Comparison of ENCODE assay signal across 8 cellular contexts in the genomic region with DNA sequence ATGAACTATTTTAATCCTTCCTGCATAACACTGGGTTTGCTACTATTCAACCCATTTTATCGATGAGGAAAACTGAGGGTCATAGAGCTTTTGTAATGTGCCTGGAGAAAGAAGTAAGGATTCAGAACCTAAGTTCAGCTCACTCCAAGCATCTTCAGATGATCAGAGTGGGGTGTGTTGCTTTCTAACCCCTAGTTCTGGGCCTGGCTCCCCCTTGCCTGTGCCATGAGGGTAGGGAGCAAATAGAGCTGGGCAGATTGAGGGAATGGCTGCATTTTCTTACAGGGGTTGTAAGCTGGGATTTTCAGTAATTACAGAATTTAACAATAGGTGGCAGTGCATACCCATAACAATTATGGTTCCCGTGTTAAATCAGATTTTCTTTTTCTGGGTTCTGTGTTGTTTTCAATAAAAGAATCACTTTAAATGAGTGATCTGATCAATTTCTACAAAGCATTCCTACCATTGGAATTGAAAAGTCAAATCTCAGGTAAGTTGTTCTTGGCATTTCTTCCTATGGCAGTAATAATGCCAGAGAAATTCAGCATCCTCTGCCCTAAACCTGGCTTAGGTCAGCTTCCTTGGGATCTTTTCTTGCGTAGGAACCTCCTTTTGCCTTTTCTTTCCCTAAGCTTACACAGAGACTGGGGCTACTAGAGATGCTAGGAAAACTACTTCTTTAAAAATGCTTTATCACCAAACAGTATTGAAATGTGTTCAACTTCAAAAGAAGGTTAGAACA. TPM values are rescaled to one million over a fixed set of nuclear protein-coding genes. Genes with fewer than 3 reads are reported as not detected.
A peak's percentile ranks its signal among the peaks of the same experiment; 100 is the strongest.
DNase-seq lines count a peak whose midpoint lies in the region; ATAC-seq, FAIRE-seq and TF ChIP-seq lines count a peak whose summit lies in the region.

No MANE protein-coding gene starts in this region.

- H3K14ac ChIP-seq in IMR-90 (replicated peaks; ENCODE audit: low read depth, low read length) = peak overlapping the region; percentile 51

- H3K23ac ChIP-seq in IMR-90 (ENCODE audit: low read depth, low read length) = peak overlapping the region; percentile 9; the same call in 1 of the 2 replicates

- intact Hi-C loops in IMR-90 (cut with micrococcal nuclease) = loop anchor here (1.0 to 5.0 kb wide), 10 partner anchors 43 to 618 kb away; a partner anchor contains a TSS

- H2AFZ ChIP-seq in IMR-90 (replicated peaks; ENCODE audit: low read length, poor library complexity) (no peak overlapping the region), SU-DHL-6 (ENCODE audit: low read depth, low read length, severe bottlenecking) (no peak overlapping the region)

- H3K18ac ChIP-seq in IMR-90 (ENCODE audit: low read depth, low read length) = peak overlapping the region; percentile 21

- H3K56ac ChIP-seq in IMR-90 (ENCODE audit: extremely low read depth, insufficient read depth, low read length) = no peak overlapping the region

- CTCF ChIA-PET in IMR-90 (lab: Yijun Ruan, JAX) = interaction anchor here (0.5 to 6.2 kb wide), 24 partner anchors 11 to 563 kb away, joined by 3 to 93 read pairs (median 5); a partner anchor contains a TSS

- H3K4me3 ChIP-seq in AG09309 (ENCODE audit: control insufficient read depth, low read depth, low read length) (no peak overlapping the region), IMR-90 (ENCODE audit: insufficient read depth, low read depth, low read length) (no peak overlapping the region), SU-DHL-6 (ENCODE audit: insufficient read depth, low read length, poor library complexity, severe bottlenecking) (no peak overlapping the region), gastroesophageal sphincter (no peak overlapping the region), skeletal muscle satellite cell (ENCODE audit: low read length) (no peak overlapping the region)

- POLR2A ChIA-PET in IMR-90 (lab: Charles Lee; ENCODE audit: unreplicated experiment) = interaction anchor here (0.6 to 1.0 kb wide), 2 partner anchors 43 to 58 kb away, joined by 3 to 4 read pairs; no protein-coding TSS in a partner anchor

- WGBS in IMR-90 (ENCODE audit: extremely low coverage in 2 of 2, insufficient read length in 1 of 2), 2 experiments = no CpG with 5 or more reads among the region's 3 CpGs
- 44 to 59% methylated on average over 3 of the region's 3 CpGs for WGBS in gastroesophageal sphincter (ENCODE audit: low coverage in 1 of 2), 2 donors

- H3K9ac ChIP-seq in IMR-90 (ENCODE audit: low read depth, low read length) (no peak overlapping the region), SU-DHL-6 (ENCODE audit: low read length) (no peak overlapping the region), skeletal muscle satellite cell (ENCODE audit: low read depth, low read length) (peak overlapping the region; percentile 25)

- H3K9me3 ChIP-seq in IMR-90 (ENCODE audit: control insufficient read depth, insufficient read depth, low read length) = no peaks in the 10 kb centered on the region
- H3K9me3 ChIP-seq in SU-DHL-6 (ENCODE audit: insufficient read depth, low read length) = no peaks in the 10 kb centered on the region
- H3K9me3 ChIP-seq in gastroesophageal sphincter = no peaks in the 10 kb centered on the region
- no peaks in the 10 kb centered on the region for H3K9me3 ChIP-seq in skeletal muscle satellite cell (replicated peaks; ENCODE audit: low read length)

- TF ChIP-seq CTCF in AG09309 (IDR thresholded peaks at IDR 0.05; ENCODE audit: control insufficient read depth, insufficient read depth, low read depth, low read length, missing control alignments) = peak; percentile 41
- peak; percentile 67 for TF ChIP-seq CTCF in IMR-90 (conservative IDR thresholded peaks at IDR 0.05; ENCODE audit: low read depth, low read length)
- peak; percentile 32 for TF ChIP-seq CTCF in SU-DHL-6 (IDR thresholded peaks at IDR 0.05; ENCODE audit: insufficient read depth, low read length, poor library complexity, severe bottlenecking)
- peak; percentile 39 to 61 (median 48) for TF ChIP-seq CTCF in gastroesophageal sphincter (IDR thresholded peaks at IDR 0.05)

- no peaks in the 10 kb centered on the region; the same call in 1 of the 2 replicates for H3K36me3 ChIP-seq in IMR-90 (ENCODE audit: control insufficient read depth, insufficient read depth, low read length)
- H3K36me3 ChIP-seq in SU-DHL-6 (ENCODE audit: low read length) = no peaks in the 10 kb centered on the region
- peaks cover 0 to 13% of the 10 kb centered on the region in 2 donors for H3K36me3 ChIP-seq in gastroesophageal sphincter
- peaks cover 13% of the 10 kb centered on the region for H3K36me3 ChIP-seq in skeletal muscle satellite cell (ENCODE audit: insufficient read depth, low read length)

- H3K9me1 ChIP-seq in IMR-90 (ENCODE audit: insufficient read depth, low read length) = peaks cover 8% of the 10 kb centered on the region; the same call in 1 of the 2 replicates

- no peak for TF ChIP-seq POLR2A in GM12891 (IDR thresholded peaks at IDR 0.05; ENCODE audit: low read depth, low read length)
- no peak for TF ChIP-seq POLR2A in IMR-90 (IDR thresholded peaks at IDR 0.05; ENCODE audit: low read depth, low read length)
- TF ChIP-seq POLR2A in gastroesophageal sphincter (IDR thresholded peaks at IDR 0.05) = no peak

- in situ Hi-C loops in IMR-90 (cut with MboI; ENCODE audit: low sequenced_read_pairs) = loop anchor here (5.0 to 25.0 kb wide), 3 partner anchors 117 to 527 kb away; no protein-coding TSS in a partner anchor

- H3K79me1 ChIP-seq in IMR-90 (ENCODE audit: low read depth in 1 of 2, low read length in 2 of 2) = peaks cover 53 to 64% of the 10 kb centered on the region in 2 experiments

- H3K4me1 ChIP-seq in IMR-90 (ENCODE audit: control insufficient read depth, insufficient read depth, low read length) (peaks cover 16% of the 10 kb centered on the region), gastroesophageal sphincter (peaks cover 11 to 77% (median 12%) of the 10 kb centered on the region in 3 donors), skeletal muscle satellite cell (ENCODE audit: control insufficient read depth, insufficient read depth, low read length) (peaks cover 44% of the 10 kb centered on the region)

- no TSS peak for BruUV-seq in IMR-90 (replicated peaks; lab: Mats Ljungman, UMichigan)

- no peaks in the 10 kb centered on the region for H3K27me3 ChIP-seq in IMR-90 (ENCODE audit: control insufficient read depth, insufficient read depth, low read length)
- H3K27me3 ChIP-seq in SU-DHL-6 (ENCODE audit: low read length) = no peaks in the 10 kb centered on the region
- no peaks in the 10 kb centered on the region for H3K27me3 ChIP-seq in gastroesophageal sphincter
- H3K27me3 ChIP-seq in skeletal muscle satellite cell (ENCODE audit: control insufficient read depth, insufficient read depth, low read length) = no peaks in the 10 kb centered on the region

- peak overlapping the region; percentile 96 for H2AK5ac ChIP-seq in IMR-90 (ENCODE audit: low read depth, low read length)

- no peaks in the 10 kb centered on the region for H3F3A ChIP-seq in SU-DHL-6 (ENCODE audit: insufficient read depth)

- H3K4me2 ChIP-seq in IMR-90 (ENCODE audit: low read depth, low read length) (no peak overlapping the region), SU-DHL-6 (ENCODE audit: low read depth, low read length, poor library complexity, severe bottlenecking) (no peak overlapping the region), skeletal muscle satellite cell (ENCODE audit: low read length) (no peak overlapping the region)

- no peak for DNase-seq in AG09309 (ENCODE audit: low read depth)
- DNase-seq in GM12891 (ENCODE audit: insufficient read length, low spot score) = peak; percentile 17
- DNase-seq in IMR-90 = peak; percentile 65

- peak overlapping the region; percentile 70 for H4K5ac ChIP-seq in IMR-90 (ENCODE audit: low read depth, low read length)

- H2AK9ac ChIP-seq in IMR-90 (replicated peaks; ENCODE audit: low read depth, low read length, poor library complexity) = no peak overlapping the region

- peak; percentile 69 for FAIRE-seq in GM12891 (lab: Jason Lieb, UNC)

- peak overlapping the region; percentile 78 for H2BK5ac ChIP-seq in IMR-90 (ENCODE audit: low read depth, low read length, poor library complexity, severe bottlenecking)

- H4K20me1 ChIP-seq in IMR-90 (ENCODE audit: insufficient read depth, low read length) (peaks cover 7% of the 10 kb centered on the region; the same call in 1 of the 2 replicates), SU-DHL-6 (ENCODE audit: low read depth, low read length) (no peaks in the 10 kb centered on the region)

- TF ChIP-seq EP300 in gastroesophageal sphincter (IDR thresholded peaks at IDR 0.05) = no peak

- dilution Hi-C loops in IMR-90 (cut with HindIII; ENCODE audit: low sequenced_read_pairs, unreplicated experiment) = no loop called here

- peak overlapping the region; percentile 96 for H2BK15ac ChIP-seq in IMR-90 (ENCODE audit: low read depth, low read length)

- H4K8ac ChIP-seq in IMR-90 (ENCODE audit: low read depth in 2 of 2, low read length in 2 of 2) = peak overlapping the region; percentile 15 to 88

- peak overlapping the region; percentile 82 for H4K91ac ChIP-seq in IMR-90 (ENCODE audit: insufficient read depth, low read depth, low read length)

- H3K27ac ChIP-seq in IMR-90 (ENCODE audit: insufficient read depth, low read length) = peak overlapping the region; percentile 63
- no peak overlapping the region for H3K27ac ChIP-seq in SU-DHL-6 (ENCODE audit: low read depth, low read length)
- H3K27ac ChIP-seq in gastroesophageal sphincter = peak overlapping the region in 3 of 4 donors; percentile 8 to 64 (median 20)

- H2BK20ac ChIP-seq in IMR-90 (ENCODE audit: low read depth, low read length) = peak overlapping the region; percentile 91

- H3K9me2 ChIP-seq in SU-DHL-6 (replicated peaks; ENCODE audit: insufficient read depth, low read length) = no peaks in the 10 kb centered on the region

- H3K79me2 ChIP-seq in SU-DHL-6 (ENCODE audit: insufficient read depth, low read length) = no peaks in the 10 kb centered on the region

- peak; percentile 70 for TF ChIP-seq RAD21 in IMR-90 (IDR thresholded peaks at IDR 0.05; ENCODE audit: low read length)

- ATAC-seq in IMR-90 (ENCODE audit: low read depth) (peak; percentile 47), gastroesophageal sphincter (no peak), GM21576 (IDR thresholded peaks at IDR 0.05; ENCODE audit: unreplicated experiment) (no peak), HG03442 (IDR thresholded peaks at IDR 0.05; ENCODE audit: unreplicated experiment) (no peak)

- H3K4ac ChIP-seq in IMR-90 (ENCODE audit: low read depth, low read length) = peak overlapping the region; percentile 79

- peak overlapping the region; percentile 78 for H2BK120ac ChIP-seq in IMR-90 (ENCODE audit: low read depth, low read length)

TF ChIP-seq in GM12891, 5 proteins besides CTCF, POLR2A, EP300 and RAD21 (continues in another document):
- no peak for TF ChIP-seq PAX5 (IDR thresholded peaks at IDR 0.05; ENCODE audit: insufficient read depth, low read length, severe bottlenecking)

TF ChIP-seq in IMR-90, 13 proteins besides CTCF, POLR2A, EP300 and RAD21 (continues in another document):
- peak; percentile 55; the same call in 1 of the 2 replicates for TF ChIP-seq SMC3 (IDR thresholded peaks at IDR 0.05; ENCODE audit: low read depth, low read length)

RNA-seq across cellular contexts. Expression of a gene that starts 45.2 kb away (rescaled TPM):
- polyA plus RNA-seq in GM12891 (2012; ENCODE audit: low read depth, missing spikeins) = 2.8 TPM
- total RNA-seq in IMR-90 (2012; rRNA removed) = 5.0 and 5.4 TPM in 2 replicates
- polyA plus RNA-seq in IMR-90 (2012; rRNA removed) = 2.8 and 3.9 TPM in 2 replicates
- 0.21 and 0.57 TPM in 2 replicates for polyA plus RNA-seq in IMR-90 (2012; cell fraction: cytosol; rRNA removed)
- 3.5 and 19.4 TPM in 2 replicates for polyA plus RNA-seq in IMR-90 (2012; cell fraction: nucleus; rRNA removed; ENCODE audit: low replicate concordance)
- total RNA-seq in gastroesophageal sphincter = 10 to 100 TPM; 19.6 to 47.1 (median 30.2) TPM
- total RNA-seq in skeletal muscle satellite cell (2012; rRNA removed) = 0.44 and 2.0 TPM in 2 replicates
